15 cellular contexts compared by ENCODE assay signal in the genomic region with DNA sequence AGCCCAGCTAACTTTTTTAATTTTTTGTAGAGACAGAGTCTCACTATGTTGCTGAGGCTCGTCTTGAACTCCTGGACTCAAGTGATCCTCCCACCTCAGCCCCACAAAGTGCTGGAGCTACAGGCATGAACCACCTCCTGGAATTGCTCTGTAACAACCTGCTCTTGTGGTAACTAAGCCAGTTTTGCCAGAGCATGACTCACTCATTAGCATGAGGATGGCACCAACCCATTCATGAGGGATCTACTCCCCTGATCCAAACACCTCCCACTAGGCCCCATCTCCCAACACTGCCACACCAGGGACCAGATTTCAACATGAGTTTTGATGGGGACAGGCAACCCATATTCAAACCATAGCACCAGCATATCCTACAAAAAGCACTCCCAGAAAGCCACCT.
DNase-seq lines count a peak whose midpoint lies in the region.
"Had no signal": no experiment of that assay in that cellular context is flagged by ENCODE, and none has a peak within 500 bp of the region (broad histone marks: within the 10 kb centered on the region; RNA-seq: fewer than 3 reads in every experiment).

No MANE protein-coding gene starts in this region.

- H3K4me3 ChIP-seq in H7 (ENCODE audit: insufficient read depth, low read depth, low read length): no peak overlapping the region
- H3K4me3 ChIP-seq: stomach had no signal

- DNase-seq in NCI-H146 (lab: John Stamatoyannopoulos, UW) (peak; percentile 47), NCI-H146 treated with DMSO at 0.1 percent for 48 hours (lab: John Stamatoyannopoulos, UW; ENCODE audit: unreplicated experiment) (no peak), RPMI7951 (ENCODE audit: low read depth) (peak; percentile 46), fibroblast of gingiva (ENCODE audit: low read depth) (peak; percentile 27), renal cortical epithelial cell (ENCODE audit: low read depth) (peak; percentile 71), NCI-H1105 (lab: John Stamatoyannopoulos, UW) (no peak), H7 (no peak), UCSD-AML1 (lab: John Stamatoyannopoulos, UW; ENCODE audit: unreplicated experiment) (no peak)
- DNase-seq: activated naive CD8-positive, alpha-beta T cell treated with anti-CD3 and anti-CD28 coated beads, Interleukin-2, amount 50 U/mL, for 24 hours; activated T-cell treated with anti-CD3 and anti-CD28 coated beads, Interleukin-2, amount 50 U/mL, for 1 hour; COR-L47; cortex of kidney; HCEC 1CT; small intestine; stomach had no signal

- H3K27me3 ChIP-seq in H7 (ENCODE audit: control insufficient read depth, insufficient read depth, low read length): no peaks in the 10 kb centered on the region
- H3K27me3 ChIP-seq: stomach had no signal

- H3K36me3 ChIP-seq in H7 (replicated peaks; ENCODE audit: control insufficient read depth, insufficient read depth, low read length): no peaks in the 10 kb centered on the region

Comparison
In these comparisons a context has a peak if more than half of its experiments do, and no peak if none do; other contexts are left out.
1. DNase-seq: peak in NCI-H146 (single experiment), RPMI7951 (single experiment), fibroblast of gingiva (single experiment) and renal cortical epithelial cell (single experiment); none in NCI-H146 treated with DMSO at 0.1 percent for 48 hours (single experiment), NCI-H1105 (single experiment), H7 (single experiment) and UCSD-AML1 (single experiment).